Comparison of ENCODE assay signal across 8 cellular contexts in genomic region chr1:3624194-3625136, GRCh38.
A peak's percentile ranks its signal among the peaks of the same experiment; 100 is the strongest.
DNase-seq lines count a peak whose midpoint lies in the region; ATAC-seq lines count a peak whose summit lies in the region.

TSS of gene TPRG1L (plus strand) at chr1:3625015. CDS start at chr1:3625073, 58 bp downstream.

- peak; percentile 79 for DNase-seq in NCI-H2081 treated with DMSO at 0.1 percent for 48 hours (lab: John Stamatoyannopoulos, UW)
- peak; percentile 95 for DNase-seq in T1000 (lab: John Stamatoyannopoulos, UW)
- peak; percentile 99 for DNase-seq in astrocyte of the hippocampus (ENCODE audit: low read depth, low spot score)
- peak; percentile 100 for DNase-seq in hepatic stellate cell (ENCODE audit: low spot score)
- DNase-seq in retina, result peak; percentile 99
- no peak for DNase-seq in NCI-H2029 treated with DMSO at 0.1 percent for 48 hours (lab: John Stamatoyannopoulos, UW)

- ATAC-seq in GM18511 (IDR thresholded peaks at IDR 0.05; ENCODE audit: unreplicated experiment) (peak; percentile 95), HG03025 (IDR thresholded peaks at IDR 0.05; ENCODE audit: low FRiP score, unreplicated experiment) (peak; percentile 87)
